18 cellular contexts compared by ENCODE assay signal in genomic region chr20:11646359-11646758, GRCh38.
DNase-seq lines count a peak whose midpoint lies in the region; ATAC-seq, FAIRE-seq and TF ChIP-seq lines count a peak whose summit lies in the region.
"Had no signal": no experiment of that assay in that cellular context is flagged by ENCODE, and none has a peak within 500 bp of the region (broad histone marks: within the 10 kb centered on the region; RNA-seq: fewer than 3 reads in every experiment).

No MANE protein-coding gene starts in this region.

- no peak overlapping the region for H3K4me2 ChIP-seq in H1 (ENCODE audit: insufficient read depth in 1 of 2, low read depth in 2 of 2, low read length in 2 of 2)
- H3K4me2 ChIP-seq: BLaER1 treated with 17β-estradiol and CSF1 and Interleukin-3, amounts not matched to agents 10 nM and 100 nM; KMS-11 had no signal

- H3K18ac ChIP-seq in H1 (ENCODE audit: extremely low read depth, low read length) = no peak overlapping the region

- FAIRE-seq in H1 (lab: Jason Lieb, UNC) (no peak), HTR-8/SVneo (lab: Jason Lieb, UNC) (no peak)

- H3K23ac ChIP-seq in H1 (ENCODE audit: insufficient read length) = no peak overlapping the region

- CTCF ChIA-PET in H1 (lab: Charles Lee; ENCODE audit: partially characterized antibody) = interaction anchor here (0.7 to 1.3 kb wide), 2 partner anchors 30 to 712 kb away, joined by 3 to 4 read pairs; no protein-coding TSS in a partner anchor

- H3K4ac ChIP-seq in H1 (replicated peaks; ENCODE audit: insufficient read length, low read depth, low read length) = no peak overlapping the region

- no peak overlapping the region for H2BK12ac ChIP-seq in H1 (ENCODE audit: low read depth, low read length)

- H3K27me3 ChIP-seq in H1 (replicated peaks in 1 of 4; ENCODE audit: control insufficient read depth in 3 of 4, extremely low read depth in 1 of 4, insufficient read depth in 3 of 4, low read length in 3 of 4) (no peaks in the 10 kb centered on the region), upper lobe of right lung (no peaks in the 10 kb centered on the region), gastroesophageal sphincter (no peaks in the 10 kb centered on the region)
- H3K27me3 ChIP-seq: BLaER1 treated with 17β-estradiol and CSF1 and Interleukin-3, amounts not matched to agents 10 nM and 100 nM; MG63 had no signal

- H4K5ac ChIP-seq in H1 (ENCODE audit: insufficient read length, low read depth, low read length) = no peak overlapping the region

- DNase-seq in H1 (ENCODE audit: low read depth in 1 of 2, low spot score in 2 of 2) (no peak), left lobe of liver (ENCODE audit: low spot score) (no peak), upper lobe of right lung (no peak), HTR-8/SVneo (ENCODE audit: insufficient read length, low spot score) (no peak)
- DNase-seq in activated T-cell treated with anti-CD3 and anti-CD28 coated beads, Interleukin-2, amount 50 U/mL, for 48 hours = no peak
- DNase-seq: DMS 273 treated with DMSO at 0.1 percent for 48 hours, MG63, NCI-H1105, NCI-H187, NCI-H2171, NCI-H446 treated with DMSO at 0.1 percent for 48 hours, NCI-H748 treated with DMSO at 0.1 percent for 48 hours had no signal

- H3K4me3 ChIP-seq in H1 (ENCODE audit: extremely low read depth in 1 of 4, insufficient read depth in 2 of 4, low read depth in 3 of 4, low read length in 4 of 4) (no peak overlapping the region), upper lobe of right lung (no peak overlapping the region), gastroesophageal sphincter (no peak overlapping the region)
- H3K4me3 ChIP-seq: BLaER1 treated with 17β-estradiol and CSF1 and Interleukin-3, amounts not matched to agents 10 nM and 100 nM; MG63 had no signal

- POLR2A ChIA-PET in H1 (lab: Charles Lee; ENCODE audit: partially characterized antibody) = no interaction called here

- no peaks in the 10 kb centered on the region for H4K20me1 ChIP-seq in H1 (replicated peaks in 1 of 2; ENCODE audit: control insufficient read depth in 1 of 2, insufficient read depth in 2 of 2, low read length in 2 of 2)
- H4K20me1 ChIP-seq: BLaER1 treated with 17β-estradiol and CSF1 and Interleukin-3, amounts not matched to agents 10 nM and 100 nM had no signal

- H2AFZ ChIP-seq in H1 (ENCODE audit: low read length) = no peak overlapping the region

- no peaks in the 10 kb centered on the region for H3K23me2 ChIP-seq in H1 (ENCODE audit: low read depth, low read length)

- no peaks in the 10 kb centered on the region for H3K79me2 ChIP-seq in H1 (ENCODE audit: control insufficient read depth in 1 of 2, insufficient read depth in 2 of 2, low read length in 2 of 2)

- ATAC-seq in left lobe of liver (peak; percentile 77), upper lobe of right lung (peak; percentile 39), gastroesophageal sphincter (no peak)
- ATAC-seq: Panc1, Right ventricle myocardium inferior had no signal

- H3K9me3 ChIP-seq in H1 (ENCODE audit: insufficient read depth in 2 of 2, low read depth in 1 of 2, low read length in 1 of 2) (no peaks in the 10 kb centered on the region), upper lobe of right lung (no peaks in the 10 kb centered on the region), gastroesophageal sphincter (no peaks in the 10 kb centered on the region)

- H3K56ac ChIP-seq in H1 (replicated peaks; ENCODE audit: insufficient read length, low read depth, low read length) = no peak overlapping the region

- TF ChIP-seq CTCF in H1 (IDR thresholded peaks at IDR 0.05; ENCODE audit: control extremely low read depth in 1 of 3, insufficient read depth in 1 of 3, low read depth in 1 of 3, low read length in 3 of 3) (peak; percentile 43 to 47 (median 43)), upper lobe of right lung (IDR thresholded peaks at IDR 0.05) (no peak), gastroesophageal sphincter (IDR thresholded peaks at IDR 0.05) (no peak)

- no peak overlapping the region for H3K9ac ChIP-seq in H1 (replicated peaks in 1 of 4; ENCODE audit: extremely low read depth in 1 of 4, low read depth in 3 of 4, low read length in 3 of 4)
- H3K9ac ChIP-seq: BLaER1 treated with 17β-estradiol and CSF1 and Interleukin-3, amounts not matched to agents 10 nM and 100 nM; KMS-11 had no signal

- H4K8ac ChIP-seq in H1 (ENCODE audit: extremely low read depth, insufficient read depth, low read length) = peak overlapping the region; percentile 45; the same call in 1 of the 2 replicates

- H2AK5ac ChIP-seq in H1 (ENCODE audit: low read depth, low read length) = no peak overlapping the region

- intact Hi-C loops in upper lobe of right lung (cut with DNase I) = no loop called here

- TF ChIP-seq EP300 in Ishikawa (IDR thresholded peaks at IDR 0.05; ENCODE audit: borderline replicate concordance) = no peak
- TF ChIP-seq EP300 in H1 (IDR thresholded peaks at IDR 0.05; ENCODE audit: borderline replicate concordance in 1 of 2, low read depth in 2 of 2, low read length in 2 of 2) = no peak
- TF ChIP-seq EP300 in gastroesophageal sphincter (IDR thresholded peaks at IDR 0.05) = no peak

- TF ChIP-seq POLR2A in H1 (IDR thresholded peaks at IDR 0.05; ENCODE audit: control extremely low read depth in 1 of 2, low read depth in 2 of 2, low read length in 2 of 2) = no peak
- no peak for TF ChIP-seq POLR2A in gastroesophageal sphincter (IDR thresholded peaks at IDR 0.05)

- TF ChIP-seq RAD21 in Ishikawa (IDR thresholded peaks at IDR 0.05; ENCODE audit: low read depth) (peak; percentile 24; the same call in 1 of the 2 replicates), H1 (IDR thresholded peaks at IDR 0.05 in 1 of 2, conservative IDR thresholded peaks at IDR 0.05 in 1 of 2; ENCODE audit: low read depth in 2 of 2, low read length in 2 of 2) (peak; percentile 74 to 81)

- H3K27ac ChIP-seq in H1 (ENCODE audit: low read depth, low read length) = no peak overlapping the region
- no peak overlapping the region for H3K27ac ChIP-seq in upper lobe of right lung
- no peak overlapping the region for H3K27ac ChIP-seq in gastroesophageal sphincter
- H3K27ac ChIP-seq: BLaER1 treated with 17β-estradiol and CSF1 and Interleukin-3, amounts not matched to agents 10 nM and 100 nM; KMS-11 had no signal

- no peak overlapping the region for H3K14ac ChIP-seq in H1 (ENCODE audit: insufficient read length)

- H2BK15ac ChIP-seq in H1 (ENCODE audit: low read length) = no peak overlapping the region

- no peak overlapping the region for H4K91ac ChIP-seq in H1 (replicated peaks; ENCODE audit: insufficient read length, low read length)

- no peaks in the 10 kb centered on the region for H3K36me3 ChIP-seq in H1 (ENCODE audit: control insufficient read depth in 2 of 4, insufficient read depth in 4 of 4, low read length in 3 of 4)
- no peaks in the 10 kb centered on the region for H3K36me3 ChIP-seq in upper lobe of right lung
- no peaks in the 10 kb centered on the region for H3K36me3 ChIP-seq in gastroesophageal sphincter
- H3K36me3 ChIP-seq: BLaER1 treated with 17β-estradiol and CSF1 and Interleukin-3, amounts not matched to agents 10 nM and 100 nM; MG63 had no signal

- WGBS in H1 (ENCODE audit: extremely low coverage in 1 of 2, insufficient coverage in 1 of 2, insufficient read length in 1 of 2, insufficient replicate concordance in 2 of 2, low coverage in 1 of 2, low lambda C conversion rate in 2 of 2, missing lambda C conversion rate in 1 of 2), 2 experiments = 93% methylated on average over 5 of the region's 6 CpGs; no CpG with 5 or more reads in 1 of the 2 experiments
- no CpG with 5 or more reads among the region's 6 CpGs for WGBS in gastroesophageal sphincter (ENCODE audit: low coverage in 1 of 2), 2 donors

- no peaks in the 10 kb centered on the region for H3K79me1 ChIP-seq in H1 (ENCODE audit: low read depth, low read length)

- H3K4me1 ChIP-seq in H1 (replicated peaks in 1 of 4; ENCODE audit: control insufficient read depth in 3 of 4, insufficient read depth in 4 of 4, low read length in 3 of 4) (no peaks in the 10 kb centered on the region), upper lobe of right lung (no peaks in the 10 kb centered on the region), gastroesophageal sphincter (no peaks in the 10 kb centered on the region)

- H2BK5ac ChIP-seq in H1 (ENCODE audit: low read depth, low read length) = no peak overlapping the region

- no peak overlapping the region for H2BK120ac ChIP-seq in H1 (replicated peaks; ENCODE audit: low read depth, low read length)

- H2BK20ac ChIP-seq in H1 (ENCODE audit: low read length) = no peak overlapping the region

TF ChIP-seq in Ishikawa, 13 proteins besides CTCF, POLR2A, EP300 and RAD21:
- no peak for TF ChIP-seq FOXM1 (IDR thresholded peaks at IDR 0.05; ENCODE audit: borderline replicate concordance, low read depth)
TF ChIP-seq in Ishikawa: peak in this region for 0.

TF ChIP-seq in H1, 55 proteins besides CTCF, POLR2A, EP300 and RAD21 (continues in another document):
- TF ChIP-seq KDM5A (IDR thresholded peaks at IDR 0.05; ENCODE audit: low read length) (no peak), NRF1 (IDR thresholded peaks at IDR 0.05; ENCODE audit: low read depth, low read length) (no peak), CREB1 (IDR thresholded peaks at IDR 0.05) (no peak), POLR2AphosphoS5 (IDR thresholded peaks at IDR 0.05; ENCODE audit: low read depth, low read length) (no peak), SIX5 (IDR thresholded peaks at IDR 0.05; ENCODE audit: low read depth, low read length) (no peak), ATF2 (IDR thresholded peaks at IDR 0.05; ENCODE audit: low read length) (no peak), TCF12 (IDR thresholded peaks at IDR 0.05; ENCODE audit: low read depth, low read length) (no peak), GTF2F1 (IDR thresholded peaks at IDR 0.05; ENCODE audit: borderline replicate concordance, low read depth, low read length) (no peak), BCL11A (IDR thresholded peaks at IDR 0.05; ENCODE audit: low read depth in 2 of 2, low read length in 2 of 2) (no peak), CEBPB (IDR thresholded peaks at IDR 0.05; ENCODE audit: low read depth, low read length) (no peak)
- TF ChIP-seq, protein P1, sequence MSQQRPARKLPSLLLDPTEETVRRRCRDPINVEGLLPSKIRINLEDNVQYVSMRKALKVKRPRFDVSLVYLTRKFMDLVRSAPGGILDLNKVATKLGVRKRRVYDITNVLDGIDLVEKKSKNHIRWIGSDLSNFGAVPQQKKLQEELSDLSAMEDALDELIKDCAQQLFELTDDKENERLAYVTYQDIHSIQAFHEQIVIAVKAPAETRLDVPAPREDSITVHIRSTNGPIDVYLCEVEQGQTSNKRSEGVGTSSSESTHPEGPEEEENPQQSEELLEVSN (IDR thresholded peaks at IDR 0.05) = no peak

Comparison
In these comparisons a context has a peak if more than half of its experiments do, and no peak if none do; other contexts are left out.
1. CTCF ChIP-seq: peak in H1 (3 of 3); none in upper lobe of right lung (single experiment) and gastroesophageal sphincter (0 of 4).